Comparison of ENCODE assay signal across 16 cellular contexts in the genomic region with DNA sequence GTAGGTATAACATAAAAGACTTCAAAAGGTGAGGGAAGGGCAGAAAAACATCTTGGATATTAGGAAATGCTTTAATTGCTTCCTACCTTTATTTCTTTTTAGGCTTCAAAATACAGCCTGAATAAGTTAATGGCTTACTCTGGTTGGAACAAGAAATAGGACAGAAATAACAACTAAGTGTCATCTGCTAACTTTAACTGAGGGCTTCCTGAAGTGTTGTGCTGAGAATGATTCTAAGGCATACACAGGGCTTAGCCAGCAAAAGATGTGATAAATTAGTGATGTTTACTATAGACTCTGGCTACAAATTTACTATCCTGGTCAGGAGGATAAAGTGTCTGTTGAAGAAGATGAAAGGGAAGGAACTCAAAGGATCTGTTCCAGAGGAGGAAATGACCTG. TPM values are rescaled to one million over a fixed set of nuclear protein-coding genes. Genes with fewer than 3 reads are reported as not detected.
DNase-seq lines count a peak whose midpoint lies in the region; ATAC-seq, FAIRE-seq and TF ChIP-seq lines count a peak whose summit lies in the region.
"Had no signal": no experiment of that assay in that cellular context is flagged by ENCODE, and none has a peak within 500 bp of the region (broad histone marks: within the 10 kb centered on the region; RNA-seq: fewer than 3 reads in every experiment).

No MANE protein-coding gene starts in this region.

- H3K4me1 Mint-ChIP-seq in natural killer cell, result peaks cover 36 to 48% of the 10 kb centered on the region in 2 donors
- H3K4me1 Mint-ChIP-seq in natural killer cell treated with Interleukin-12 subunit alpha and Interleukin-12 subunit beta and Interleukin-15 and Interleukin-18, amount 100 ng/mL, for 72 hours (ENCODE audit: low read depth in 2 of 2), result peaks cover 26 to 33% of the 10 kb centered on the region in 2 donors
- no peaks in the 10 kb centered on the region for H3K4me1 Mint-ChIP-seq in chondrocyte (ENCODE audit: low read depth)

- H3K9me3 Mint-ChIP-seq in natural killer cell (peaks cover 6 to 8% of the 10 kb centered on the region in 2 donors), chondrocyte (ENCODE audit: low read depth) (peaks cover 20% of the 10 kb centered on the region)
- H3K9me3 Mint-ChIP-seq in natural killer cell treated with Interleukin-12 subunit alpha and Interleukin-12 subunit beta and Interleukin-15 and Interleukin-18, amount 100 ng/mL, for 72 hours, result peaks cover 23% of the 10 kb centered on the region

- no peak for ATAC-seq in natural killer cell
- ATAC-seq in natural killer cell treated with Interleukin-12 subunit alpha and Interleukin-12 subunit beta and Interleukin-15 and Interleukin-18, amount 100 ng/mL, for 72 hours, result no peak

- peaks cover 34% of the 10 kb centered on the region for H3K36me3 Mint-ChIP-seq in natural killer cell
- H3K36me3 Mint-ChIP-seq in natural killer cell treated with Interleukin-12 subunit alpha and Interleukin-12 subunit beta and Interleukin-15 and Interleukin-18, amount 100 ng/mL, for 72 hours, result peaks cover 34% of the 10 kb centered on the region
- peaks cover 10% of the 10 kb centered on the region for H3K36me3 Mint-ChIP-seq in chondrocyte (ENCODE audit: low read depth)

- H3K27ac Mint-ChIP-seq in natural killer cell (peak overlapping the region; percentile 49 to 55), chondrocyte (ENCODE audit: unreplicated experiment) (peak overlapping the region; percentile 4)
- no peak overlapping the region for H3K27ac Mint-ChIP-seq in natural killer cell treated with Interleukin-12 subunit alpha and Interleukin-12 subunit beta and Interleukin-15 and Interleukin-18, amount 100 ng/mL, for 72 hours

- intact Hi-C loops in natural killer cell (cut with micrococcal nuclease), result loop anchor here (2.0 kb wide), 1 partner anchor 20 kb away; no protein-coding TSS in a partner anchor

- FAIRE-seq in GM19239 (lab: Jason Lieb, UNC), result peak; percentile 4
- FAIRE-seq: G401.6 had no signal

- DNase-seq in natural killer cell (no peak), GM19239 (ENCODE audit: insufficient read length, low spot score) (no peak), chondrocyte (ENCODE audit: low spot score) (no peak), erythroblast (lab: John Stamatoyannopoulos, UW) (no peak), SKM-1 treated with dmso at 0.1 percent for 144 hours (lab: John Stamatoyannopoulos, UW; ENCODE audit: unreplicated experiment) (no peak)
- DNase-seq in natural killer cell treated with Interleukin-12 subunit alpha and Interleukin-12 subunit beta and Interleukin-15 and Interleukin-18, amount 100 ng/mL, for 72 hours (ENCODE audit: low spot score), result no peak
- no peak for DNase-seq in stimulated activated CD4-positive, alpha-beta T cell treated with anti-CD3 and anti-CD28 coated beads, Interleukin-4, amount 100 ng/mL, for 4 hours
- DNase-seq: C1 segment of cervical spinal cord; Calu3; CD4-positive, alpha-beta memory T cell; COR-L47; DMS53; DMS79 treated with DMSO at 0.1 percent for 48 hours; GOT3; HCEC 1CT had no signal

- H3K4me3 Mint-ChIP-seq in natural killer cell (no peak overlapping the region), chondrocyte (ENCODE audit: unreplicated experiment) (no peak overlapping the region)
- H3K4me3 Mint-ChIP-seq in natural killer cell treated with Interleukin-12 subunit alpha and Interleukin-12 subunit beta and Interleukin-15 and Interleukin-18, amount 100 ng/mL, for 72 hours, result no peak overlapping the region
- H3K4me3 Mint-ChIP-seq: CD4-positive, alpha-beta memory T cell had no signal

- H3K27me3 Mint-ChIP-seq in natural killer cell (ENCODE audit: low read depth in 2 of 2) (no peaks in the 10 kb centered on the region), chondrocyte (ENCODE audit: low read depth) (no peaks in the 10 kb centered on the region)
- no peaks in the 10 kb centered on the region for H3K27me3 Mint-ChIP-seq in natural killer cell treated with Interleukin-12 subunit alpha and Interleukin-12 subunit beta and Interleukin-15 and Interleukin-18, amount 100 ng/mL, for 72 hours
- H3K27me3 Mint-ChIP-seq: CD4-positive, alpha-beta memory T cell had no signal

- TF ChIP-seq POLR2A in erythroblast (IDR thresholded peaks at IDR 0.05; ENCODE audit: low read length), result no peak

- no peak for TF ChIP-seq CTCF in natural killer cell (IDR thresholded peaks at IDR 0.05)
- TF ChIP-seq CTCF in chondrocyte (IDR thresholded peaks at IDR 0.05), result no peak

RNA-seq across cellular contexts. Expression of a gene that starts 34.2 kb away (rescaled TPM):
- total RNA-seq in natural killer cell, result 10 to 100 TPM; 28.7 to 34.4 (median 30.3) TPM
- total RNA-seq in natural killer cell treated with Interleukin-12 subunit alpha and Interleukin-12 subunit beta and Interleukin-15 and Interleukin-18, amount 100 ng/mL, for 72 hours, result 10 to 100 TPM; 29.2 to 33.9 TPM
- 12.2 to 14.2 TPM (median 12.5 TPM) in 3 replicates for total RNA-seq in chondrocyte

RNA-seq across cellular contexts. Expression of a gene that starts 34.6 kb away (rescaled TPM):
- total RNA-seq in natural killer cell, result 10 to 100 TPM in 1 of 3 donors, 1 to 10 TPM in 2; 5.6 to 11.1 (median 9.2) TPM
- total RNA-seq in natural killer cell treated with Interleukin-12 subunit alpha and Interleukin-12 subunit beta and Interleukin-15 and Interleukin-18, amount 100 ng/mL, for 72 hours, result 10 to 100 TPM; 10.7 to 12.6 TPM
- 8.5 to 10.0 TPM (median 8.5 TPM) in 3 replicates for total RNA-seq in chondrocyte

Comparison
In these comparisons a context has a peak if more than half of its experiments do, and no peak if none do; other contexts are left out.
1. H3K27ac Mint-ChIP-seq: peak in natural killer cell (2 of 2) and chondrocyte (single experiment); none in natural killer cell treated with Interleukin-12 subunit alpha and Interleukin-12 subunit beta and Interleukin-15 and Interleukin-18, amount 100 ng/mL, for 72 hours (0 of 2).